21 cellular contexts compared by ENCODE assay signal in genomic region chr18:74137920-74138538, GRCh38. TPM values are rescaled to one million over a fixed set of nuclear protein-coding genes. Genes with fewer than 3 reads are reported as not detected.
DNase-seq lines count a peak whose midpoint lies in the region.
"Had no signal": no experiment of that assay in that cellular context is flagged by ENCODE, and none has a peak within 500 bp of the region (broad histone marks: within the 10 kb centered on the region; RNA-seq: fewer than 3 reads in every experiment).

No MANE protein-coding gene starts in this region.

- no peak overlapping the region for H3K4me2 ChIP-seq in neuronal stem cell (ENCODE audit: insufficient read depth, low read length, poor library complexity, severe bottlenecking)
- H3K4me2 ChIP-seq: KMS-11 had no signal

- H4K91ac ChIP-seq in neuronal stem cell (ENCODE audit: low read depth, low read length, poor library complexity), result no peak overlapping the region

- H2BK12ac ChIP-seq in neuronal stem cell (ENCODE audit: low read length), result no peak overlapping the region

- no peak overlapping the region for H3K4ac ChIP-seq in neuronal stem cell (ENCODE audit: low read length)

- H3K9me3 Mint-ChIP-seq in activated naive CD4-positive, alpha-beta T cell treated with anti-CD3 and anti-CD28 coated beads for 36 hours, result no peaks in the 10 kb centered on the region
- H3K9me3 Mint-ChIP-seq in activated naive CD8-positive, alpha-beta T cell treated with anti-CD3 and anti-CD28 coated beads for 36 hours, result no peaks in the 10 kb centered on the region
- H3K9me3 Mint-ChIP-seq: CD4-positive, alpha-beta memory T cell; HFFc6 had no signal

- peak overlapping the region; percentile 34 for H3K23ac ChIP-seq in neuronal stem cell (ENCODE audit: low read depth, low read length, poor library complexity)

- H3K4me3 Mint-ChIP-seq in activated naive CD4-positive, alpha-beta T cell treated with anti-CD3 and anti-CD28 coated beads for 36 hours, result no peak overlapping the region
- H3K4me3 Mint-ChIP-seq in activated naive CD8-positive, alpha-beta T cell treated with anti-CD3 and anti-CD28 coated beads for 36 hours, result no peak overlapping the region
- H3K4me3 Mint-ChIP-seq: CD4-positive, alpha-beta memory T cell; HFFc6 had no signal

- no peak overlapping the region for H4K8ac ChIP-seq in neuronal stem cell (ENCODE audit: low read depth, low read length)

- no peaks in the 10 kb centered on the region for H3K79me1 ChIP-seq in neuronal stem cell (ENCODE audit: low read depth, low read length)

- no peak overlapping the region for H3K9ac ChIP-seq in neuronal stem cell (ENCODE audit: low read depth, low read length, poor library complexity)
- H3K9ac ChIP-seq: KMS-11 had no signal

- H2BK120ac ChIP-seq in neuronal stem cell (ENCODE audit: low read depth, low read length), result no peak overlapping the region

- peak overlapping the region; percentile 40 for H2AK5ac ChIP-seq in neuronal stem cell (ENCODE audit: low read depth, low read length)

- no peaks in the 10 kb centered on the region for H3K27me3 ChIP-seq in neuronal stem cell (ENCODE audit: control insufficient read depth in 3 of 3, insufficient read depth in 3 of 3, low read depth in 1 of 3, low read length in 3 of 3)
- H3K27me3 ChIP-seq: MG63, SJCRH30 had no signal

- no peak overlapping the region for H2BK5ac ChIP-seq in neuronal stem cell (ENCODE audit: low read length)

- H3K36me3 Mint-ChIP-seq in activated naive CD4-positive, alpha-beta T cell treated with anti-CD3 and anti-CD28 coated beads for 36 hours (ENCODE audit: low read depth), result no peaks in the 10 kb centered on the region
- peaks cover 7% of the 10 kb centered on the region for H3K36me3 Mint-ChIP-seq in activated naive CD8-positive, alpha-beta T cell treated with anti-CD3 and anti-CD28 coated beads for 36 hours
- H3K36me3 Mint-ChIP-seq: CD4-positive, alpha-beta memory T cell had no signal

- H3K27me3 Mint-ChIP-seq in activated naive CD4-positive, alpha-beta T cell treated with anti-CD3 and anti-CD28 coated beads for 36 hours (ENCODE audit: low read depth), result peaks cover 2% of the 10 kb centered on the region
- peaks cover 6% of the 10 kb centered on the region for H3K27me3 Mint-ChIP-seq in activated naive CD8-positive, alpha-beta T cell treated with anti-CD3 and anti-CD28 coated beads for 36 hours

- H2AFZ ChIP-seq in neuronal stem cell (ENCODE audit: low read length), result peak overlapping the region; percentile 2

- H3K4me1 Mint-ChIP-seq in activated naive CD4-positive, alpha-beta T cell treated with anti-CD3 and anti-CD28 coated beads for 36 hours (ENCODE audit: low read depth), result peaks cover 42% of the 10 kb centered on the region
- peaks cover 42% of the 10 kb centered on the region for H3K4me1 Mint-ChIP-seq in activated naive CD8-positive, alpha-beta T cell treated with anti-CD3 and anti-CD28 coated beads for 36 hours
- H3K4me1 Mint-ChIP-seq: CD4-positive, alpha-beta memory T cell had no signal

- no peak overlapping the region for H3K14ac ChIP-seq in neuronal stem cell (ENCODE audit: low read length)

- H3K27ac Mint-ChIP-seq in activated naive CD4-positive, alpha-beta T cell treated with anti-CD3 and anti-CD28 coated beads for 36 hours, result peak overlapping the region; percentile 46
- H3K27ac Mint-ChIP-seq in activated naive CD8-positive, alpha-beta T cell treated with anti-CD3 and anti-CD28 coated beads for 36 hours, result peak overlapping the region; percentile 98

- CTCF ChIA-PET in activated naive CD4-positive, alpha-beta T cell treated with anti-CD3 and anti-CD28 coated beads for 36 hours (lab: Charles Lee), result interaction anchor here (1.4 to 3.1 kb wide), 3 partner anchors 14 to 55 kb away, joined by 4 to 14 read pairs (median 7); no protein-coding TSS in a partner anchor

- H3K9me3 ChIP-seq in neuronal stem cell (replicated peaks in 1 of 2; ENCODE audit: control insufficient read depth in 2 of 2, insufficient read depth in 1 of 2, low read depth in 1 of 2, low read length in 2 of 2), result no peaks in the 10 kb centered on the region
- H3K9me3 ChIP-seq: BE2C, MG63, SJCRH30 had no signal

- H3K18ac ChIP-seq in neuronal stem cell (ENCODE audit: low read length), result peak overlapping the region; percentile 65

- peaks cover 0 to 1% of the 10 kb centered on the region in 2 donors for H3K4me1 ChIP-seq in neuronal stem cell (ENCODE audit: control insufficient read depth in 2 of 2, insufficient read depth in 1 of 2, low read depth in 1 of 2, low read length in 2 of 2)
- H3K4me1 ChIP-seq: BE2C, SJCRH30 had no signal

- H3K36me3 ChIP-seq in neuronal stem cell (replicated peaks in 1 of 2; ENCODE audit: control insufficient read depth in 2 of 2, insufficient read depth in 2 of 2, low read length in 2 of 2), result no peaks in the 10 kb centered on the region
- H3K36me3 ChIP-seq: BE2C, MG63, SJCRH30 had no signal

- DNase-seq in activated naive CD4-positive, alpha-beta T cell treated with anti-CD3 and anti-CD28 coated beads for 36 hours, result no peak
- no peak for DNase-seq in activated naive CD4-positive, alpha-beta T cell treated with Interleukin-2 at 50 U/mL for 16 hours
- DNase-seq in NCI-H2107 (lab: John Stamatoyannopoulos, UW) (peak; percentile 42), neuronal stem cell (ENCODE audit: low spot score) (no peak), SHP77 (lab: John Stamatoyannopoulos, UW) (no peak), GDM1 (lab: John Stamatoyannopoulos, UW) (no peak)
- DNase-seq in activated naive CD8-positive, alpha-beta T cell treated with anti-CD3 and anti-CD28 coated beads for 36 hours, result no peak
- DNase-seq: BE2C; CD4-positive, alpha-beta memory T cell; GOT3; HFFc6; MG63; NCI-H1092 treated with DMSO at 0.1 percent for 48 hours; NCI-H187; NCI-H526; NK-92 treated with Interleukin-12 subunit alpha and Interleukin-12 subunit beta, amount 100 ng/mL, for 24 hours; OCI-M1; RPMI8226; SJCRH30 had no signal

- peak overlapping the region; percentile 37 for H2BK15ac ChIP-seq in neuronal stem cell (ENCODE audit: low read length)

- no peak overlapping the region for H3K27ac ChIP-seq in neuronal stem cell (replicated peaks; ENCODE audit: low read length)
- H3K27ac ChIP-seq: HL-60, KMS-11, SJCRH30 had no signal

- no CpG with 5 or more reads among the region's 12 CpGs for WGBS in neuronal stem cell (ENCODE audit: extremely low coverage in 2 of 2, insufficient read length in 2 of 2, insufficient replicate concordance in 1 of 2), 2 donors

- intact Hi-C loops in activated naive CD4-positive, alpha-beta T cell treated with anti-CD3 and anti-CD28 coated beads for 36 hours (cut with micrococcal nuclease), result no loop called here

- H3K4me3 ChIP-seq in neuronal stem cell (ENCODE audit: low read length in 2 of 2), result no peak overlapping the region
- H3K4me3 ChIP-seq: MG63, SJCRH30 had no signal

RNA-seq across cellular contexts. Expression of gene FBXO15, which starts 9.6 kb away (rescaled TPM):
- 1 to 10 TPM; 1.2 to 1.3 TPM for total RNA-seq in activated naive CD4-positive, alpha-beta T cell treated with anti-CD3 and anti-CD28 coated beads for 36 hours
- total RNA-seq in activated naive CD8-positive, alpha-beta T cell treated with anti-CD3 and anti-CD28 coated beads for 36 hours, result 1 to 10 TPM; 3.0 to 3.8 TPM
- polyA plus RNA-seq in neuronal stem cell (2013, experiment 1 of 2), result 2.6 TPM
- polyA plus RNA-seq in neuronal stem cell (2013, experiment 2 of 2), result 2.5 TPM

RNA-seq across cellular contexts. Expression of gene TIMM21, which starts 10.3 kb away (rescaled TPM):
- 10 to 100 TPM; 35.6 to 37.7 TPM for total RNA-seq in activated naive CD4-positive, alpha-beta T cell treated with anti-CD3 and anti-CD28 coated beads for 36 hours
- 10 to 100 TPM; 78.1 to 79.0 TPM for total RNA-seq in activated naive CD8-positive, alpha-beta T cell treated with anti-CD3 and anti-CD28 coated beads for 36 hours
- polyA plus RNA-seq in neuronal stem cell (2013, experiment 1 of 2), result 17.2 TPM
- polyA plus RNA-seq in neuronal stem cell (2013, experiment 2 of 2), result 18.9 TPM
